In genomic region chr5:34625246-34625645, GRCh38 we compare ENCODE assay signal across 30 cellular contexts. TPM values are rescaled to one million over a fixed set of nuclear protein-coding genes. Genes with fewer than 3 reads are reported as not detected.
"Had no signal": no experiment of that assay in that cellular context is flagged by ENCODE, and none has a peak within 500 bp of the region (broad histone marks: within the 10 kb centered on the region; RNA-seq: fewer than 3 reads in every experiment).

No MANE protein-coding gene starts in this region.

- H3K4me3 ChIP-seq: breast epithelium, esophagus muscularis mucosa, gastrocnemius medialis, hepatocyte, psoas muscle, sigmoid colon, suprapubic skin, tibial artery had no signal

- FAIRE-seq: keratinocyte had no signal

- H3K4me1 ChIP-seq: breast epithelium, gastrocnemius medialis, parathyroid adenoma, psoas muscle had no signal

- DNase-seq: activated CD4-positive, alpha-beta T cell treated with anti-CD3 and anti-CD28 coated beads for 4 hours; activated CD4-positive, alpha-beta T cell treated with anti-CD3 and anti-CD28 coated beads, Interleukin-2, amount 50 U/mL, for 4 hours; activated CD4-positive, CD25-positive, alpha-beta regulatory T cell; activated naive CD4-positive, alpha-beta T cell treated with Interleukin-2 at 50 U/mL for 16 hours; activated naive CD8-positive, alpha-beta T cell treated with anti-CD3 and anti-CD28 coated beads, Interleukin-2, amount 10 ng/mL, durations not matched to agents 7 days and 5 days; activated T-cell treated with anti-CD3 and anti-CD28 coated beads for 4 hours; activated T-cell treated with anti-CD3 and anti-CD28 coated beads, Interleukin-2, amount 50 U/mL, for 72 hours; amniotic stem cell; central memory CD4-positive, alpha-beta T cell; dermis blood vessel endothelial cell; effector CD4-positive, alpha-beta T cell; gastrocnemius medialis; glutamatergic neuron; left cardiac atrium; midbrain; naive thymus-derived CD8-positive, alpha-beta T cell; nucleus accumbens; psoas muscle; sigmoid colon; stimulated activated CD4-positive, alpha-beta T cell treated with anti-CD3 and anti-CD28 coated beads, Interleukin-15, amount 100 ng/mL, for 24 hours; stimulated activated CD4-positive, alpha-beta T cell treated with anti-CD3 and anti-CD28 coated beads, Interleukin-2, amount 100 ng/mL, for 24 hours; stimulated activated naive B cell treated with anti-CD40 and anti-IgM and Interleukin-4, amounts not matched to agents 10 μg/mL and 1 μg/mL and 100 μg/mL, for 72 hours; T-cell; tibial artery had no signal

- H3K27ac ChIP-seq: breast epithelium, esophagus muscularis mucosa, gastrocnemius medialis, hepatocyte, parathyroid adenoma, psoas muscle, sigmoid colon, suprapubic skin, tibial artery had no signal

- H2AFZ ChIP-seq: hepatocyte, parathyroid adenoma had no signal

- H3K9me3 ChIP-seq: breast epithelium, esophagus muscularis mucosa, gastrocnemius medialis, psoas muscle, sigmoid colon, suprapubic skin, tibial artery had no signal

- H3K27me3 ChIP-seq: breast epithelium, esophagus muscularis mucosa, gastrocnemius medialis, hepatocyte, sigmoid colon, suprapubic skin, tibial artery had no signal

- H3K4me2 ChIP-seq: hepatocyte had no signal

- H3K36me3 ChIP-seq: breast epithelium, esophagus muscularis mucosa, gastrocnemius medialis, sigmoid colon, suprapubic skin, tibial artery had no signal

- ATAC-seq: activated T-cell treated with anti-CD3 and anti-CD28 coated beads, Interleukin-2, amount 50 U/mL, for 72 hours; gastrocnemius medialis; left cardiac atrium; naive thymus-derived CD8-positive, alpha-beta T cell; psoas muscle; stimulated activated naive B cell treated with anti-CD40 and anti-IgM and Interleukin-4, amounts not matched to agents 10 μg/mL and 1 μg/mL and 100 μg/mL, for 72 hours; T-cell had no signal

- H3K9ac ChIP-seq: parathyroid adenoma had no signal

- H3K79me2 ChIP-seq: hepatocyte, parathyroid adenoma had no signal

RNA-seq across cellular contexts. Expression of gene RAI14, which starts 30.9 kb away (rescaled TPM):
- total RNA-seq: naive thymus-derived CD8-positive, alpha-beta T cell had no signal
- polyA plus RNA-seq: naive thymus-derived CD8-positive, alpha-beta T cell had no signal
